ENCODE assay signal across 8 cellular contexts in the genomic region with DNA sequence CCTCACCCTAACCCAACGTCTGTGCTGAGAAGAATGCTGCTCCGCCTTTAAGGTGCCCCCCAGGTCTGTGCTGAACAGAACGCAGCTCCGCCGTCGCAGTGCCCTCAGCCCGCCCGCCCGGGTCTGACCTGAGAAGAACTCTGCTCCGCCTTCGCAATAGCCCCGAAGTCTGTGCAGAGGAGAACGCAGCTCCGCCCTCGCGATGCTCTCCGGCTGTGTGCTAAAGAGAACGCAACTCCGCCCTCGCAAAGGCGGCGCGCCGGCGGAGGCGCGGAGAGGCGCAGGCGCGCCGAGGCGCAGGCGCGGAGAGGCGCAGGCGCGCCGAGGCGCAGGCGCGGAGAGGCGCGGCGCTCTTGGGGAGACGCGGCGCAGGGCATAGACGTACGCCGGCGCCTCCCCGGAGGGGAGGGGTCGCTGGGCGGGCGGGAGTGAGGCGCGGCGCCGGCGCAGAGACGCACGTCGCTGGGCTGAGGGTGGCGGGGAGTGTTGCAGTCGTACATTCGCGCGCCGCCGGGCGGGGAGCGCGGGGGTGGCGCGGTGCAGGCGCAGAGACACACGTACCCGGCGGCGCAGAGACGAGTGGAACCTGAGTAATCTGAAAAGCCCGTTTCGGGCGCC. TPM values are rescaled to one million over a fixed set of nuclear protein-coding genes. Genes with fewer than 3 reads are reported as not detected.
DNase-seq lines count a peak whose midpoint lies in the region; ATAC-seq and TF ChIP-seq lines count a peak whose summit lies in the region.
"Not testable (repeated sequence)": the region's sequence is repeated elsewhere in the genome, so short reads cannot be mapped to it uniquely, and the experiment has no call there.

No MANE protein-coding gene starts in this region.

- peak overlapping the region; percentile 57; the same call in 1 of the 2 replicates for H2AFZ ChIP-seq in PC-3 (ENCODE audit: low read length)

- ATAC-seq in HG02884 (IDR thresholded peaks at IDR 0.05; ENCODE audit: unreplicated experiment) (peak; percentile 80), PC-3 (peak; percentile 91), aorta (ENCODE audit: low FRiP score) (peak; percentile 88)

- H3K9me3 Mint-ChIP-seq in endothelial cell (ENCODE audit: unreplicated experiment) = not testable (repeated sequence)

- H3K36me3 Mint-ChIP-seq in endothelial cell (ENCODE audit: low read depth, unreplicated experiment) = not testable (repeated sequence)

- not testable (repeated sequence) for H3K4me1 Mint-ChIP-seq in endothelial cell (ENCODE audit: unreplicated experiment)

- POLR2A ChIA-PET in PC-3 (lab: Charles Lee; ENCODE audit: unreplicated experiment) = not testable (repeated sequence)

- H3K36me3 ChIP-seq in PC-3 (ENCODE audit: low read depth, low read length); liver (ENCODE audit: control insufficient read depth in 4 of 4, insufficient read depth in 3 of 4, low read depth in 1 of 4, low read length in 3 of 4); spleen; aorta (ENCODE audit: control insufficient read depth in 1 of 2, insufficient read depth in 2 of 2, low read length in 1 of 2): not testable (repeated sequence)

- peak overlapping the region; percentile 48 for H3K27ac Mint-ChIP-seq in endothelial cell (ENCODE audit: unreplicated experiment)

- H4K20me1 ChIP-seq in PC-3 (ENCODE audit: low read length) = not testable (repeated sequence)

- intact Hi-C loops in PC-3 (cut with micrococcal nuclease); spleen (cut with DNase I; ENCODE audit: low total_unique reads); aorta (cut with DNase I): not testable (repeated sequence)

- H3K4me2 ChIP-seq in PC-3 (ENCODE audit: low read length) = peak overlapping the region; percentile 49

- not testable (repeated sequence) for H3K4me1 ChIP-seq in PC-3 (ENCODE audit: insufficient read depth, low read length); liver (ENCODE audit: control insufficient read depth in 4 of 4, insufficient read depth in 4 of 4, low read length in 3 of 4); aorta (ENCODE audit: control insufficient read depth in 1 of 2, insufficient read depth in 2 of 2, low read length in 2 of 2)
- peaks cover 0 to 11% (median 0%) of the 10 kb centered on the region in 6 donors for H3K4me1 ChIP-seq in spleen

- not testable (repeated sequence) for H3K27me3 Mint-ChIP-seq in endothelial cell (ENCODE audit: unreplicated experiment)

- CTCF ChIA-PET in PC-3 (lab: Charles Lee) = not testable (repeated sequence)

- H3K9me3 ChIP-seq in PC-3 (ENCODE audit: low read length); liver (ENCODE audit: control insufficient read depth in 4 of 4, low read length in 3 of 4); spleen; aorta (ENCODE audit: control insufficient read depth, low read length): not testable (repeated sequence)

- H3K9ac ChIP-seq in PC-3 (ENCODE audit: low read length) = peak overlapping the region; percentile 41
- H3K9ac ChIP-seq in liver (ENCODE audit: low read depth in 1 of 2, low read length in 2 of 2) = peak overlapping the region in 1 of 2 donors; percentile 53

- peak overlapping the region; percentile 91 for H3K4me3 Mint-ChIP-seq in endothelial cell (ENCODE audit: unreplicated experiment)

- not testable (repeated sequence) for TF ChIP-seq RAD21 in liver (IDR thresholded peaks at IDR 0.05)

- H3K27me3 ChIP-seq in PC-3 (ENCODE audit: low read length); liver (ENCODE audit: control insufficient read depth in 4 of 4, insufficient read depth in 4 of 4, low read length in 3 of 4); spleen (replicated peaks in 1 of 7); aorta (ENCODE audit: control insufficient read depth in 1 of 2, insufficient read depth in 2 of 2, low read length in 1 of 2): not testable (repeated sequence)

- 7% methylated on average over 84 of the region's 84 CpGs for WGBS in liver
- WGBS in spleen, 5 donors = 5 to 42% (median 26%) methylated on average over 22 to 84 of the region's 84 CpGs
- WGBS in aorta, 2 donors = 2 to 3% methylated on average over 23 to 84 of the region's 84 CpGs

- not testable (repeated sequence) for H3K79me2 ChIP-seq in PC-3 (ENCODE audit: low read length)

- H3K9me2 ChIP-seq in PC-3 (replicated peaks; ENCODE audit: low read length) = not testable (repeated sequence)

- not testable (repeated sequence) for H3F3A ChIP-seq in PC-3 (ENCODE audit: low read length, unreplicated experiment)

- TF ChIP-seq CTCF in PC-3 (conservative IDR thresholded peaks at IDR 0.05; ENCODE audit: low read depth, low read length); endothelial cell (IDR thresholded peaks at IDR 0.05; ENCODE audit: unreplicated experiment); liver (IDR thresholded peaks at IDR 0.05; ENCODE audit: low read depth, low read length, missing input control): not testable (repeated sequence)
- TF ChIP-seq CTCF in spleen (IDR thresholded peaks at IDR 0.05 in 8 of 11, conservative IDR thresholded peaks at IDR 0.05 in 3 of 11) = peak in 1 of 11 experiments; percentile 22

- H3K4me3 ChIP-seq in PC-3 (ENCODE audit: low read length) (peak overlapping the region; percentile 67), liver (ENCODE audit: low read depth in 1 of 3, low read length in 3 of 3) (peak overlapping the region in 2 of 3 donors; percentile 56 to 69), spleen (peak overlapping the region; percentile 26 to 76 (median 50))
- H3K4me3 ChIP-seq in aorta (ENCODE audit: low read length in 2 of 2) = not testable (repeated sequence)

- not testable (repeated sequence) for BruUV-seq in PC-3 (replicated peaks; lab: Mats Ljungman, UMichigan)

- DNase-seq in PC-3 (peak; percentile 85), endothelial cell (ENCODE audit: low spot score) (peak; percentile 84), spleen (peak; percentile 95), aorta (peak; percentile 92 to 94)
- DNase-seq in activated T-cell treated with anti-CD3 and anti-CD28 coated beads, Interleukin-2, amount 50 U/mL, for 48 hours = peak; percentile 85 to 88

- H3K27ac ChIP-seq in PC-3 (ENCODE audit: low read length) = peak overlapping the region; percentile 62
- peak overlapping the region; percentile 70 to 85 for H3K27ac ChIP-seq in liver (ENCODE audit: low read depth in 1 of 2, low read length in 2 of 2)
- peak overlapping the region; percentile 75 to 95 (median 90) for H3K27ac ChIP-seq in spleen
- peak overlapping the region in 1 of 2 donors; percentile 58 for H3K27ac ChIP-seq in aorta (ENCODE audit: low read depth in 1 of 2, low read length in 2 of 2)

- TF ChIP-seq POLR2A in GM18526 (IDR thresholded peaks at IDR 0.05; ENCODE audit: extremely low read depth, insufficient read length) (peak; percentile 71), spleen (IDR thresholded peaks at IDR 0.05) (peak in 2 of 3 donors; percentile 53 to 67)

TF ChIP-seq in liver, 16 proteins besides CTCF, POLR2A, EP300 and RAD21:
- TF ChIP-seq HNF4A (conservative IDR thresholded peaks at IDR 0.05) (peak in 1 of 2 donors; percentile 8), RXRA (IDR thresholded peaks at IDR 0.05) (peak; percentile 66 to 89), SP1 (IDR thresholded peaks at IDR 0.05) (peak; percentile 42)

RNA-seq across cellular contexts. Expression of a gene that starts 23.5 kb away (rescaled TPM):
- total RNA-seq in PC-3 (2014; rRNA removed) (3.7 and 4.4 TPM in 2 replicates), endothelial cell (ENCODE audit: unreplicated experiment) (17.4 TPM), liver (1 to 10 TPM; 1.1 to 6.2 TPM), spleen (10 to 100 TPM; 12.1 to 29.5 (median 17.8) TPM), aorta (10 to 100 TPM; 16.1 to 27.9 TPM)
- polyA plus RNA-seq in liver (1 to 10 TPM; 3.9 to 4.2 TPM), spleen (10 to 100 TPM; 10.5 to 13.9 (median 10.9) TPM), aorta (10 to 100 TPM in 1 of 2 donors, 1 to 10 TPM in 1; 8.9 to 27.8 TPM)
